ENCODE assay signal across 19 cellular contexts in genomic region chr9:16221350-16221749, GRCh38.
A peak's percentile ranks its signal among the peaks of the same experiment; 100 is the strongest.
DNase-seq lines count a peak whose midpoint lies in the region; ATAC-seq and TF ChIP-seq lines count a peak whose summit lies in the region.
"Had no signal": no experiment of that assay in that cellular context is flagged by ENCODE, and none has a peak within 500 bp of the region (broad histone marks: within the 10 kb centered on the region; RNA-seq: fewer than 3 reads in every experiment).

No MANE protein-coding gene starts in this region.

- no peak for TF ChIP-seq CTCF in neural progenitor cell (IDR thresholded peaks at IDR 0.05)

- H3K9me3 Mint-ChIP-seq in neural progenitor cell, result peaks cover 10% of the 10 kb centered on the region
- H3K9me3 Mint-ChIP-seq: WTC11 had no signal

- peaks cover 12% of the 10 kb centered on the region for H3K4me1 Mint-ChIP-seq in neural progenitor cell

- no peaks in the 10 kb centered on the region for H3F3A ChIP-seq in neural progenitor cell (ENCODE audit: low read depth)

- H3K27ac Mint-ChIP-seq in neural progenitor cell, result no peak overlapping the region
- H3K27ac Mint-ChIP-seq: CD4-positive, alpha-beta T cell; WTC11 had no signal

- no peak overlapping the region for H3K4me3 Mint-ChIP-seq in neural progenitor cell
- H3K4me3 Mint-ChIP-seq: CD4-positive, alpha-beta T cell; WTC11 had no signal

- DNase-seq in RPMI8226 (peak; percentile 85), neural progenitor cell (ENCODE audit: low spot score) (no peak), NCI-H1930 (lab: John Stamatoyannopoulos, UW) (no peak), NCI-H748 (lab: John Stamatoyannopoulos, UW; ENCODE audit: unreplicated experiment) (no peak)
- DNase-seq in stimulated activated naive CD4-positive, alpha-beta T cell treated with Interleukin-2 at 50 U/mL for 16 hours (lab: John Stamatoyannopoulos, UW), result no peak
- DNase-seq: activated gamma-delta T cell treated with Interleukin-2 at 50 U/mL for 16 hours; CD4-positive, alpha-beta T cell; dermis blood vessel endothelial cell; EL; esophagus squamous epithelium; KBM-7; NCI-H1417 treated with DMSO at 0.1 percent for 48 hours; NCI-H524 treated with DMSO at 0.1 percent for 48 hours; Peyer's patch; stimulated activated CD4-positive, alpha-beta T cell treated with anti-CD3 and anti-CD28 coated beads, Interleukin-12 subunit alpha, Interleukin-12 subunit beta, amount 100 ng/mL, for 4 hours had no signal

- ATAC-seq in GM18519 (IDR thresholded peaks at IDR 0.05; ENCODE audit: low FRiP score, unreplicated experiment) (peak; percentile 20), GM21786 (IDR thresholded peaks at IDR 0.05; ENCODE audit: unreplicated experiment) (peak; percentile 16)
- ATAC-seq: WTC11 had no signal

- no peak overlapping the region for H3K4me2 ChIP-seq in neural progenitor cell

- H3K27me3 ChIP-seq in neural progenitor cell, result no peaks in the 10 kb centered on the region
- H3K27me3 ChIP-seq: esophagus squamous epithelium, Peyer's patch had no signal

- no peak overlapping the region for H3K9ac ChIP-seq in neural progenitor cell

- no peaks in the 10 kb centered on the region for H3K9me3 ChIP-seq in neural progenitor cell (ENCODE audit: low read depth)
- H3K9me3 ChIP-seq: esophagus squamous epithelium, Peyer's patch had no signal

- no peaks in the 10 kb centered on the region for H3K36me3 Mint-ChIP-seq in neural progenitor cell
- H3K36me3 Mint-ChIP-seq: WTC11 had no signal

- H4K20me1 ChIP-seq in neural progenitor cell (ENCODE audit: low read depth), result no peaks in the 10 kb centered on the region

- peaks cover 21% of the 10 kb centered on the region for H3K4me1 ChIP-seq in neural progenitor cell

- H3K36me3 ChIP-seq in neural progenitor cell, result no peaks in the 10 kb centered on the region
- H3K36me3 ChIP-seq: esophagus squamous epithelium, Peyer's patch had no signal

- peak overlapping the region; percentile 58 for H2AFZ ChIP-seq in neural progenitor cell (replicated peaks)

- H3K27me3 Mint-ChIP-seq in neural progenitor cell (ENCODE audit: insufficient read depth, low read depth), result peaks cover 7% of the 10 kb centered on the region

- H3K27ac ChIP-seq in neural progenitor cell, result no peak overlapping the region
- H3K27ac ChIP-seq: HL-60, Peyer's patch had no signal

- H3K4me3 ChIP-seq in neural progenitor cell, result no peak overlapping the region
- H3K4me3 ChIP-seq: esophagus squamous epithelium, Peyer's patch had no signal

- no peaks in the 10 kb centered on the region for H3K79me2 ChIP-seq in neural progenitor cell (ENCODE audit: low read depth)
